ENCODE assay signal across 18 cellular contexts in the genomic region with DNA sequence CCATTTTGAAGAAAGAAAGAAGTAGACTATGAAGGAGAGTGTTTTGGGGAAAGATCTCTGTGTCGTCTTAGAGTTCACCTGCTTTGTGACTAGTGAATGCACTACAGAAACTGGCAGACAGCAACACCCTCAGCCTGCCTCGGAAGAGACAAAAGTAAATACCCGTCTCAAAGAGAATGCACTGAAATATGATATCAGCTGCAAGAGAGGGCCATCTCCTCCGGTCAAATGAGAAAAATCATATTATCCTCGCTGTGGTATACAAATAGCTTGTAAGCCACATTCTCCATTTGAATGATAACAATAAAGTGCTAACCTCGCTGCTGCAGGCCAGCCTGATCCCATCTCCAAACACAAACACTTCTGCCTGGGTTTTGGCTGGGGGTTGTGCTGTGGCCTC. TPM values are rescaled to one million over a fixed set of nuclear protein-coding genes. Genes with fewer than 3 reads are reported as not detected.
DNase-seq lines count a peak whose midpoint lies in the region; ATAC-seq and TF ChIP-seq lines count a peak whose summit lies in the region.
"Had no signal": no experiment of that assay in that cellular context is flagged by ENCODE, and none has a peak within 500 bp of the region (broad histone marks: within the 10 kb centered on the region; RNA-seq: fewer than 3 reads in every experiment).

No MANE protein-coding gene starts in this region.

- no peaks in the 10 kb centered on the region for H3K23me2 ChIP-seq in H9 (ENCODE audit: insufficient read length, low read depth, low read length, poor library complexity, severe bottlenecking)

- H3K4me1 ChIP-seq in H9 (ENCODE audit: insufficient read depth, low read length) = no peaks in the 10 kb centered on the region; the same call in 1 of the 2 replicates
- peaks cover 1% of the 10 kb centered on the region for H3K4me1 ChIP-seq in mesendoderm (ENCODE audit: control insufficient read depth, low read depth, low read length)
- H3K4me1 ChIP-seq in mucosa of descending colon (ENCODE audit: low read depth) = no peaks in the 10 kb centered on the region
- peaks cover under 1 to 4% of the 10 kb centered on the region in 2 experiments; a peak in 2 of 4 replicates for H3K4me1 ChIP-seq in SK-N-SH (ENCODE audit: control insufficient read depth in 1 of 2, insufficient read depth in 2 of 2, low read depth in 1 of 2, low read length in 1 of 2)
- H3K4me1 ChIP-seq: Caco-2 had no signal

- TF ChIP-seq RAD21 in SK-N-SH (IDR thresholded peaks at IDR 0.05; ENCODE audit: low read length) = no peak

- H3K4me1 Mint-ChIP-seq in H9 = peaks cover 53 to 65% of the 10 kb centered on the region in 2 experiments
- H3K4me1 Mint-ChIP-seq: activated CD8-positive, alpha-beta memory T cell treated with anti-CD3 and anti-CD28 coated beads, Interleukin-2, amount 10 ng/mL, durations not matched to agents 7 days and 5 days; activated T-helper 17 cell treated with anti-CD3 and anti-CD28 coated beads, Interleukin-2, amount 50 U/mL, for 72 hours; naive B cell; stimulated activated memory B cell treated with anti-CD40 and anti-IgM and Interleukin-4, amounts not matched to agents 10 μg/mL and 1 μg/mL and 100 μg/mL, for 72 hours had no signal

- no peaks in the 10 kb centered on the region for H3F3A ChIP-seq in SK-N-SH (replicated peaks; ENCODE audit: insufficient read depth)

- H3K36me3 ChIP-seq in mesendoderm (ENCODE audit: control insufficient read depth, insufficient read depth, low read length) (no peaks in the 10 kb centered on the region), mucosa of descending colon (ENCODE audit: low read depth) (no peaks in the 10 kb centered on the region), SK-N-SH (replicated peaks in 1 of 2; ENCODE audit: control insufficient read depth in 1 of 2, insufficient read depth in 2 of 2, low read length in 1 of 2) (no peaks in the 10 kb centered on the region)
- H3K36me3 ChIP-seq: thoracic aorta had no signal

- no peak overlapping the region for H3K27ac Mint-ChIP-seq in H9
- H3K27ac Mint-ChIP-seq: activated CD8-positive, alpha-beta memory T cell treated with anti-CD3 and anti-CD28 coated beads, Interleukin-2, amount 10 ng/mL, durations not matched to agents 7 days and 5 days; activated T-helper 17 cell treated with anti-CD3 and anti-CD28 coated beads, Interleukin-2, amount 50 U/mL, for 72 hours; stimulated activated memory B cell treated with anti-CD40 and anti-IgM and Interleukin-4, amounts not matched to agents 10 μg/mL and 1 μg/mL and 100 μg/mL, for 72 hours had no signal

- H3T11ph ChIP-seq in H9 (ENCODE audit: low read length) = no peak overlapping the region

- no peak for ATAC-seq in mucosa of descending colon
- ATAC-seq: activated CD8-positive, alpha-beta memory T cell treated with anti-CD3 and anti-CD28 coated beads, Interleukin-2, amount 10 ng/mL, durations not matched to agents 7 days and 5 days; activated T-helper 17 cell treated with anti-CD3 and anti-CD28 coated beads, Interleukin-2, amount 50 U/mL, for 72 hours; sciatic nerve; stimulated activated memory B cell treated with anti-CD40 and anti-IgM and Interleukin-4, amounts not matched to agents 10 μg/mL and 1 μg/mL and 100 μg/mL, for 72 hours had no signal

- H2BK120ac ChIP-seq in H9 (ENCODE audit: low read depth, low read length, poor library complexity, severe bottlenecking) (no peak overlapping the region), mesendoderm (ENCODE audit: low read depth, low read length) (peak overlapping the region; percentile 12)

- no peak overlapping the region for H2BK12ac ChIP-seq in H9 (ENCODE audit: insufficient read length, low read depth, low read length)

- H3K56ac ChIP-seq in H9 (ENCODE audit: insufficient read length, low read depth, low read length) (no peak overlapping the region), mesendoderm (ENCODE audit: low read length) (no peak overlapping the region)

- no peaks in the 10 kb centered on the region for H3K9me3 Mint-ChIP-seq in H9
- H3K9me3 Mint-ChIP-seq: activated T-helper 17 cell treated with anti-CD3 and anti-CD28 coated beads, Interleukin-2, amount 50 U/mL, for 72 hours; naive B cell; stimulated activated memory B cell treated with anti-CD40 and anti-IgM and Interleukin-4, amounts not matched to agents 10 μg/mL and 1 μg/mL and 100 μg/mL, for 72 hours had no signal

- H3K9me3 ChIP-seq in H9 (ENCODE audit: control insufficient read depth, low read depth, low read length) (no peaks in the 10 kb centered on the region), mucosa of descending colon (no peaks in the 10 kb centered on the region), SK-N-SH (no peaks in the 10 kb centered on the region)
- H3K9me3 ChIP-seq: Caco-2, thoracic aorta had no signal

- H3K79me1 ChIP-seq in H9 (ENCODE audit: insufficient read depth, low read depth, low read length, poor library complexity, severe bottlenecking) = no peaks in the 10 kb centered on the region
- no peaks in the 10 kb centered on the region for H3K79me1 ChIP-seq in mesendoderm (ENCODE audit: low read length)

- H3K4me3 Mint-ChIP-seq in H9 = peak overlapping the region; percentile 3 to 24; a peak in 3 of 5 replicates
- H3K4me3 Mint-ChIP-seq: activated CD8-positive, alpha-beta memory T cell treated with anti-CD3 and anti-CD28 coated beads, Interleukin-2, amount 10 ng/mL, durations not matched to agents 7 days and 5 days; activated T-helper 17 cell treated with anti-CD3 and anti-CD28 coated beads, Interleukin-2, amount 50 U/mL, for 72 hours; naive B cell; stimulated activated memory B cell treated with anti-CD40 and anti-IgM and Interleukin-4, amounts not matched to agents 10 μg/mL and 1 μg/mL and 100 μg/mL, for 72 hours had no signal

- no peak overlapping the region for H2BK15ac ChIP-seq in H9 (ENCODE audit: low read depth, low read length)
- H2BK15ac ChIP-seq in mesendoderm (replicated peaks; ENCODE audit: low read depth) = no peak overlapping the region

- no peak for TF ChIP-seq CTCF in H9 (conservative IDR thresholded peaks at IDR 0.05)
- no peak for TF ChIP-seq CTCF in mucosa of descending colon (IDR thresholded peaks at IDR 0.05)
- TF ChIP-seq CTCF in SK-N-SH (IDR thresholded peaks at IDR 0.05) = no peak

- no peak for TF ChIP-seq EP300 in SK-N-SH (IDR thresholded peaks at IDR 0.05; ENCODE audit: borderline replicate concordance in 1 of 2, low read depth in 1 of 2, low read length in 1 of 2)

- H2AK5ac ChIP-seq in H9 (ENCODE audit: insufficient read length, low read length) (no peak overlapping the region), mesendoderm (ENCODE audit: low read length) (no peak overlapping the region)

- H3K4me3 ChIP-seq in mesendoderm (ENCODE audit: low read length) (no peak overlapping the region), mucosa of descending colon (no peak overlapping the region), SK-N-SH (ENCODE audit: low read depth in 2 of 2, low read length in 1 of 2) (no peak overlapping the region)
- H3K4me3 ChIP-seq: thoracic aorta had no signal

- H4K91ac ChIP-seq in H9 (ENCODE audit: insufficient read length, low read depth, low read length) = no peak overlapping the region

- intact Hi-C loops in mucosa of descending colon (cut with DNase I, micrococcal nuclease) = no loop called here

- H3K36me3 Mint-ChIP-seq in H9 (ENCODE audit: insufficient read depth in 1 of 3, low read depth in 3 of 3) = no peaks in the 10 kb centered on the region; a peak in 1 of 7 replicates
- H3K36me3 Mint-ChIP-seq: stimulated activated memory B cell treated with anti-CD40 and anti-IgM and Interleukin-4, amounts not matched to agents 10 μg/mL and 1 μg/mL and 100 μg/mL, for 72 hours had no signal

- POLR2A ChIA-PET in SK-N-SH (lab: Yijun Ruan, JAX) = no interaction called here

- H3K9me2 ChIP-seq in SK-N-SH = no peaks in the 10 kb centered on the region

- DNase-seq in H9 (no peak), NCI-H187 (lab: John Stamatoyannopoulos, UW) (peak; percentile 10 to 43), NCI-H69 (lab: John Stamatoyannopoulos, UW) (peak; percentile 90), mesendoderm (no peak), mucosa of descending colon (no peak), HuH-7 (ENCODE audit: low spot score) (no peak), SK-N-SH (no peak)
- DNase-seq: activated CD8-positive, alpha-beta memory T cell treated with anti-CD3 and anti-CD28 coated beads, Interleukin-2, amount 10 ng/mL, durations not matched to agents 7 days and 5 days; AML-193; Caco-2; Kasumi-1; mammary epithelial cell; naive B cell; NCI-H1048 had no signal

- no peak overlapping the region for H4K5ac ChIP-seq in H9 (ENCODE audit: insufficient read length, low read depth, low read length)
- no peak overlapping the region for H4K5ac ChIP-seq in mesendoderm (ENCODE audit: low read length)

- no peak overlapping the region for H3K9ac ChIP-seq in H9 (ENCODE audit: extremely low read depth, insufficient read length, low read length)
- no peak overlapping the region for H3K9ac ChIP-seq in mesendoderm (ENCODE audit: low read length)
- H3K9ac ChIP-seq in SK-N-SH = no peak overlapping the region

- WGBS in H9 (ENCODE audit: extremely low coverage, insufficient read length, low lambda C conversion rate) = no CpG with 5 or more reads among the region's 6 CpGs
- no CpG with 5 or more reads among the region's 6 CpGs for WGBS in mesendoderm (ENCODE audit: extremely low coverage, insufficient coverage, low lambda C conversion rate)
- 91% methylated on average over 6 of the region's 6 CpGs for WGBS in SK-N-SH (ENCODE audit: low lambda C conversion rate)

- H2BK5ac ChIP-seq in H9 (ENCODE audit: insufficient read length, low read length) = no peak overlapping the region
- no peak overlapping the region for H2BK5ac ChIP-seq in mesendoderm (ENCODE audit: low read length)

- CTCF ChIA-PET in SK-N-SH (lab: Yijun Ruan, JAX) = interaction anchor here (1.4 kb wide), 2 partner anchors 12 to 16 kb away, joined by 3 to 5 read pairs; no protein-coding TSS in a partner anchor

- H4K8ac ChIP-seq in H9 (replicated peaks; ENCODE audit: insufficient read length, low read depth, low read length) = no peak overlapping the region
- H4K8ac ChIP-seq in mesendoderm (ENCODE audit: low read depth, low read length) = no peak overlapping the region

- H3K18ac ChIP-seq in H9 (ENCODE audit: insufficient read length, low read depth, low read length) = no peak overlapping the region
- H3K18ac ChIP-seq in mesendoderm (ENCODE audit: low read length) = peak overlapping the region; percentile 60

- H3K79me2 ChIP-seq in H9 (ENCODE audit: insufficient read depth, low read length) = no peaks in the 10 kb centered on the region; the same call in 1 of the 2 replicates
- no peaks in the 10 kb centered on the region for H3K79me2 ChIP-seq in mesendoderm (ENCODE audit: control insufficient read depth, insufficient read depth, low read length)
- no peaks in the 10 kb centered on the region for H3K79me2 ChIP-seq in SK-N-SH (ENCODE audit: insufficient read depth)

- H3K27ac ChIP-seq in H9 (ENCODE audit: insufficient read length, low read depth, low read length) (no peak overlapping the region), mesendoderm (ENCODE audit: low read depth, low read length) (no peak overlapping the region), SK-N-SH (ENCODE audit: low read depth in 2 of 2, low read length in 1 of 2) (no peak overlapping the region)
- H3K27ac ChIP-seq: thoracic aorta had no signal

- H3K27me3 ChIP-seq in H9 (ENCODE audit: insufficient read depth, low read length) (no peaks in the 10 kb centered on the region), mesendoderm (ENCODE audit: insufficient read depth, low read length, poor library complexity) (no peaks in the 10 kb centered on the region), SK-N-SH (ENCODE audit: insufficient read depth) (no peaks in the 10 kb centered on the region)

- peaks cover 17% of the 10 kb centered on the region for H3K27me3 Mint-ChIP-seq in H9 (ENCODE audit: low read depth)
- H3K27me3 Mint-ChIP-seq: activated CD8-positive, alpha-beta memory T cell treated with anti-CD3 and anti-CD28 coated beads, Interleukin-2, amount 10 ng/mL, durations not matched to agents 7 days and 5 days; activated T-helper 17 cell treated with anti-CD3 and anti-CD28 coated beads, Interleukin-2, amount 50 U/mL, for 72 hours; naive B cell; stimulated activated memory B cell treated with anti-CD40 and anti-IgM and Interleukin-4, amounts not matched to agents 10 μg/mL and 1 μg/mL and 100 μg/mL, for 72 hours had no signal

- H4K20me1 ChIP-seq in H9 (ENCODE audit: control insufficient read depth, insufficient read depth, insufficient read length) = no peaks in the 10 kb centered on the region
- no peaks in the 10 kb centered on the region for H4K20me1 ChIP-seq in SK-N-SH (ENCODE audit: insufficient read depth)

- H3K23ac ChIP-seq in H9 (ENCODE audit: insufficient read length, low read depth, low read length) (no peak overlapping the region), mesendoderm (ENCODE audit: low read length) (no peak overlapping the region)

- H3K4ac ChIP-seq in H9 (ENCODE audit: low read depth, low read length) (no peak overlapping the region), mesendoderm (ENCODE audit: low read depth, low read length) (no peak overlapping the region)

- H2AFZ ChIP-seq in H9 (ENCODE audit: low read length) (no peak overlapping the region), SK-N-SH (ENCODE audit: low read depth) (no peak overlapping the region)

- no peak overlapping the region for H2BK20ac ChIP-seq in H9 (ENCODE audit: low read depth, low read length, poor library complexity, severe bottlenecking)

- H3K14ac ChIP-seq in H9 (ENCODE audit: insufficient read depth, low read length) = no peak overlapping the region

- H3K4me2 ChIP-seq in H9 (ENCODE audit: insufficient read depth, insufficient read length, low read length) (no peak overlapping the region), mesendoderm (ENCODE audit: low read length) (no peak overlapping the region), SK-N-SH (no peak overlapping the region)

RNA-seq across cellular contexts. Expression of a gene that starts 46.2 kb away (rescaled TPM):
- total RNA-seq in H9 (2021) (0.17 and 0.50 TPM in 2 replicates), mucosa of descending colon (10 to 100 TPM; 23.1 to 39.8 (median 31.0) TPM)
- 0.10 TPM for polyA plus RNA-seq in mesendoderm (2013, experiment 1 of 2)
- 0.28 TPM for polyA plus RNA-seq in mesendoderm (2013, experiment 2 of 2)
- 2.8 and 4.5 TPM in 2 replicates for polyA plus RNA-seq in SK-N-SH (2012; rRNA removed)
- 2.6 and 2.7 TPM in 2 replicates for polyA plus RNA-seq in SK-N-SH (2012; cell fraction: cytosol; rRNA removed)
- polyA plus RNA-seq in SK-N-SH (2012; cell fraction: nucleus; rRNA removed) = 10.2 and 12.8 TPM in 2 replicates

RNA-seq across cellular contexts. Expression of a gene that starts 57.6 kb away (rescaled TPM):
- total RNA-seq in H9 (2021) = 1.8 and 2.3 TPM in 2 replicates
- 1.6 TPM for polyA plus RNA-seq in mesendoderm (2013, experiment 1 of 2)
- polyA plus RNA-seq in mesendoderm (2013, experiment 2 of 2) = 1.7 TPM
- total RNA-seq in mucosa of descending colon = 1 to 10 TPM; 6.3 to 8.2 (median 6.7) TPM
- 1.8 and 2.3 TPM in 2 replicates for polyA plus RNA-seq in SK-N-SH (2012; rRNA removed)
- polyA plus RNA-seq in SK-N-SH (2012; cell fraction: cytosol; rRNA removed) = 3.2 and 3.4 TPM in 2 replicates
- 0.36 and 1.2 TPM in 2 replicates for polyA plus RNA-seq in SK-N-SH (2012; cell fraction: nucleus; rRNA removed)

Comparison
In these comparisons a context has a peak if more than half of its experiments do, and no peak if none do; other contexts are left out.
1. DNase-seq: peak in NCI-H187 (2 of 2) and NCI-H69 (single experiment); none in H9 (single experiment), mesendoderm (single experiment), mucosa of descending colon (0 of 3), HuH-7 (single experiment) and SK-N-SH (single experiment).
2. RNA of a gene that starts 46.2 kb away (total RNA-seq): 23.1 to 39.8 TPM in mucosa of descending colon; 0.17 to 0.50 TPM in H9; every median in the first group is over 10 times any median in the second.